In the genomic region with DNA sequence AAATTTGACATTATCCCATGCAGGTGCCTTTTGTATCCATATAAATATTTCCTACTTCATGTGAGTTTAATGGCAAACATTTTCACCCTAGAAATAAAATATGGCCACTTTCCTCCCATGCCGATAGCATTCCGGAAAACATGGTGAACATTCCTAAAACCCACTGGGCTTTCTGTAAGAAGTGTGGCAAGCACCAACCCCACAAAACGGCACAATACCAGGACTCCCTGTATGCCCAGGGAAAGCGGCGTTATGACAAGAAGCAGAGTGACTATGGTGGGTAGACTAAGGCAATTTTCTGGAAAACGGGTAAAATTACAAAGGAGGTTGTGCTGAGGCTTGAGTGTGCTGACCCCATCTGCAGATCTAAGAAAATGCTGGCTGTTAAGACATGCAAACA, we compare ENCODE assay signal across 9 cellular contexts. TPM values are rescaled to one million over a fixed set of nuclear protein-coding genes. Genes with fewer than 3 reads are reported as not detected.
DNase-seq lines count a peak whose midpoint lies in the region; ATAC-seq and TF ChIP-seq lines count a peak whose summit lies in the region.
"Had no signal": no experiment of that assay in that cellular context is flagged by ENCODE, and none has a peak within 500 bp of the region (broad histone marks: within the 10 kb centered on the region; RNA-seq: fewer than 3 reads in every experiment).

No MANE protein-coding gene starts in this region.

- H3K36me3 ChIP-seq in body of pancreas (replicated peaks in 1 of 2; ENCODE audit: insufficient read depth in 1 of 2, low read depth in 2 of 2) (no peaks in the 10 kb centered on the region), thyroid gland (peaks cover 0 to 3% of the 10 kb centered on the region in 2 donors)

- intact Hi-C loops in body of pancreas (cut with DNase I) (no loop called here), thyroid gland (cut with DNase I) (no loop called here)

- H3K4me3 Mint-ChIP-seq in T-helper 2 cell treated with Interferon-gamma antibody and Interleukin-4, amounts not matched to agents 5 μg/mL and 100 μg/mL, for 36 hours = no peak overlapping the region

- no peaks in the 10 kb centered on the region for H3K9me3 Mint-ChIP-seq in T-helper 2 cell treated with Interferon-gamma antibody and Interleukin-4, amounts not matched to agents 5 μg/mL and 100 μg/mL, for 36 hours

- peaks cover 65% of the 10 kb centered on the region for H3K4me1 Mint-ChIP-seq in T-helper 2 cell treated with Interferon-gamma antibody and Interleukin-4, amounts not matched to agents 5 μg/mL and 100 μg/mL, for 36 hours (ENCODE audit: low read depth)

- peaks cover 65% of the 10 kb centered on the region for H3K36me3 Mint-ChIP-seq in T-helper 2 cell treated with Interferon-gamma antibody and Interleukin-4, amounts not matched to agents 5 μg/mL and 100 μg/mL, for 36 hours (ENCODE audit: low read depth)

- peak overlapping the region; percentile 80 for H3K27ac Mint-ChIP-seq in T-helper 2 cell treated with Interferon-gamma antibody and Interleukin-4, amounts not matched to agents 5 μg/mL and 100 μg/mL, for 36 hours

- H3K9me3 ChIP-seq in body of pancreas (no peaks in the 10 kb centered on the region), thyroid gland (no peaks in the 10 kb centered on the region)

- WGBS in body of pancreas, 2 donors = 66 to 81% methylated on average over 6 of the region's 6 CpGs
- 85 to 86% methylated on average over 6 of the region's 6 CpGs for WGBS in thyroid gland, 2 donors

- H3K27me3 ChIP-seq in body of pancreas = no peaks in the 10 kb centered on the region
- no peaks in the 10 kb centered on the region for H3K27me3 ChIP-seq in thyroid gland

- H3K4me3 ChIP-seq in body of pancreas = no peak overlapping the region
- no peak overlapping the region for H3K4me3 ChIP-seq in thyroid gland (replicated peaks in 1 of 3)

- H3K27ac ChIP-seq in body of pancreas (peak overlapping the region; percentile 42 to 98 (median 96)), thyroid gland (peak overlapping the region in 2 of 3 donors; percentile 98 to 99)

- TF ChIP-seq POLR2A in body of pancreas (IDR thresholded peaks at IDR 0.05) (no peak), thyroid gland (IDR thresholded peaks at IDR 0.05) (no peak)

- H3K4me1 ChIP-seq in body of pancreas = peaks cover 62% of the 10 kb centered on the region
- peaks cover 60 to 67% of the 10 kb centered on the region in 2 donors for H3K4me1 ChIP-seq in thyroid gland

- DNase-seq in T-helper 2 cell treated with Interferon-gamma antibody and Interleukin-4, amounts not matched to agents 5 μg/mL and 100 μg/mL, for 36 hours (ENCODE audit: low spot score) = no peak
- no peak for DNase-seq in T-helper 2 cell
- no peak for DNase-seq in body of pancreas
- peak; percentile 7 for DNase-seq in kidney tubule cell (ENCODE audit: low spot score)
- no peak for DNase-seq in thyroid gland
- no peak for DNase-seq in stimulated activated CD4-positive, alpha-beta T cell treated with anti-CD3 and anti-CD28 coated beads, Interleukin-4, amount 100 ng/mL, for 24 hours
- DNase-seq in AML-193 (lab: John Stamatoyannopoulos, UW) = no peak
- DNase-seq in amniotic stem cell (lab: John Stamatoyannopoulos, UW) = no peak
- DNase-seq: activated CD4-positive, CD25-positive, alpha-beta regulatory T cell had no signal

- no peak for ATAC-seq in body of pancreas

- TF ChIP-seq CTCF in body of pancreas (IDR thresholded peaks at IDR 0.05) (no peak), thyroid gland (IDR thresholded peaks at IDR 0.05) (no peak)

- H3K27me3 Mint-ChIP-seq in T-helper 2 cell treated with Interferon-gamma antibody and Interleukin-4, amounts not matched to agents 5 μg/mL and 100 μg/mL, for 36 hours (ENCODE audit: low read depth) = no peaks in the 10 kb centered on the region

RNA-seq across cellular contexts. Expression of a gene that starts 7.6 kb away (rescaled TPM):
- total RNA-seq in body of pancreas = 100 to 1,000 TPM; 265 to 341 TPM
- 100 to 1,000 TPM; 436 to 796 (median 612) TPM for total RNA-seq in thyroid gland
